In the genomic region with DNA sequence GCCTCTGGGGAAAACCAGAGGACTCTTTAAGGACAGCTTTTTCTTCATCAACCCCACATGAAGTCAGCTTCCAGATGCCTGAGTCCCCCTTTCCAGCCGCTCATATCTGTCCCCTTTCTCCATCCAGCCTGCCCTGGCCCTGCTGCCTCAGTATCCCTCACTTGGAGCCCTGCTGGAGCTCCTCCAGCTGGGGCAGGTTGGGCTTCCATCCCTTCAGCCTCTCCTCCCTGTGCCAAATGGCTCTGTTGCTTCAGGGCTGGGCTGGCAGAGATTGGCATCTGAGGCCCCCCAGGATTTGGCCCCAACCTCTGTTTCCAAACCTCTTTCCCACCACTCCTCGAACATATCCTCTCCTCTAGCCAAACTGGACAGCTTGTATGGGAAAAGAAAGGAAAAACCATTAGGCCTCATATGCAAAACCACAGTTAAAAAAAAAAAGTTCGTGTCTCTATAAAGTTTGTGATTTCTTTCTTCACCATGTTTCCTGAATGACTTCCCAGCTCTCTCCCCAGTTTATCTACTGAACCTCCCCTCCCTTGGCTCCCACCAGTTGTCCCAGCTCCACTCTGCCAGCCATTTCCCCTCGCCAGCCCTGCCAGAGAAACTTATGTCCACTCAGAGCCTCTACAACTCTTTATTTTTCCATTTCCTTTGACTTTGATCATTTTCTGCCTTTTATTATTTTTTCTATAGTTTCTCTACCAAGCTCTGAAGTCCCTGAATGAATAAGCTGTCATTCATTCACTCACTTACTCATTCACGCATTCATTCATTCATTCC, we compare ENCODE assay signal across 1 cellular context.
TF ChIP-seq lines count a peak whose summit lies in the region.

No MANE protein-coding gene starts in this region.

TF ChIP-seq in IMR-90, 13 proteins besides CTCF, POLR2A, EP300 and RAD21 (continued from another document):
- TF ChIP-seq RCOR1 (IDR thresholded peaks at IDR 0.05; ENCODE audit: insufficient replicate concordance, low read length): no peak
- no peak for TF ChIP-seq MXI1 (IDR thresholded peaks at IDR 0.05; ENCODE audit: borderline replicate concordance, low read depth, low read length)
- no peak for TF ChIP-seq RFX5 (IDR thresholded peaks at IDR 0.05; ENCODE audit: low read depth, low read length)
